ENCODE assay signal across 1 cellular context in genomic region chr6:158926429-158926828, GRCh38.
TF ChIP-seq lines count a peak whose summit lies in the region.

No MANE protein-coding gene starts in this region.

TF ChIP-seq in SK-N-SH, 30 proteins besides CTCF, POLR2A, EP300 and RAD21 (continued from another document):
- TF ChIP-seq USF1 (IDR thresholded peaks at IDR 0.05; ENCODE audit: borderline replicate concordance, low read depth) (no peak), ZBTB33 (IDR thresholded peaks at IDR 0.05; ENCODE audit: borderline replicate concordance, low read depth) (no peak), NFIC (IDR thresholded peaks at IDR 0.05; ENCODE audit: borderline replicate concordance) (no peak), IRF3 (IDR thresholded peaks at IDR 0.05; ENCODE audit: low read depth, low read length) (no peak), MEF2A (IDR thresholded peaks at IDR 0.05; ENCODE audit: borderline replicate concordance, low read depth) (no peak), POLR2AphosphoS5 (IDR thresholded peaks at IDR 0.05; ENCODE audit: low read depth, low read length) (no peak)
